Comparison of ENCODE assay signal across 9 cellular contexts in the genomic region with DNA sequence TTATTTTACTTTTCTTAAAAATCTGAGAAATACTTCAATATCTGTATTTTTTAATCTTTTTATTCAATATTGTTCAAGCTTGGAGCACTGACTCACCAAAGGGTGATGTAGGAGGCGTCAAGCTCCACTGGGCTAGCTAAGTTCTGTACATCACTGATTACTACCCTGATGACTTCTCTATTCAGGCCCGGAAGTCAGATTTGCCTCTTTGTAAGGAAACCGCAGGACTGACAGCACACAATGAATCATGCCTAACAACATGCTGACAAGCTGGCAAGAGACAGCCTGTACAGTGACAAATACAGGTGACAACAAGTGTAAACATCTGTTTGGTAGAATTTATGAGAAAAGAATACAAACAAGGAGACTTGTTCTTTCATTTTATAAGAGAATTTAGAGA.
DNase-seq lines count a peak whose midpoint lies in the region; ATAC-seq and TF ChIP-seq lines count a peak whose summit lies in the region.
"Had no signal": no experiment of that assay in that cellular context is flagged by ENCODE, and none has a peak within 500 bp of the region (broad histone marks: within the 10 kb centered on the region; RNA-seq: fewer than 3 reads in every experiment).

No MANE protein-coding gene starts in this region.

- H4K20me1 ChIP-seq in Karpas-422 (ENCODE audit: insufficient read depth, low read depth, low read length) = no peaks in the 10 kb centered on the region

- H3K27ac ChIP-seq in epithelial cell of prostate (no peak overlapping the region), Karpas-422 (ENCODE audit: low read length) (no peak overlapping the region)
- H3K27ac ChIP-seq: lower lobe of right lung had no signal

- no peaks in the 10 kb centered on the region for H3K4me1 Mint-ChIP-seq in stimulated activated naive CD8-positive, alpha-beta T cell treated with anti-CD3 and anti-CD28 coated beads, Interleukin-15, amount 100 ng/mL, for 72 hours

- H3K36me3 ChIP-seq in Karpas-422 (ENCODE audit: insufficient read depth, low read length) = no peaks in the 10 kb centered on the region
- H3K36me3 ChIP-seq: lower lobe of right lung had no signal

- H3K4me2 ChIP-seq in Karpas-422 (ENCODE audit: low read depth, low read length, poor library complexity, severe bottlenecking) = no peak overlapping the region

- no peak overlapping the region for H3K27ac Mint-ChIP-seq in stimulated activated naive CD8-positive, alpha-beta T cell treated with anti-CD3 and anti-CD28 coated beads, Interleukin-15, amount 100 ng/mL, for 72 hours

- TF ChIP-seq CTCF in GM12865 (IDR thresholded peaks at IDR 0.05; ENCODE audit: insufficient read depth, low read depth, low read length, missing control alignments) = no peak

- H3K9me2 ChIP-seq in Karpas-422 (replicated peaks; ENCODE audit: insufficient read depth, low read length) = peaks cover 3% of the 10 kb centered on the region

- no peak overlapping the region for H2AFZ ChIP-seq in Karpas-422 (ENCODE audit: low read length)

- no peaks in the 10 kb centered on the region for H3K4me1 ChIP-seq in Karpas-422 (ENCODE audit: low read length)
- H3K4me1 ChIP-seq: lower lobe of right lung had no signal

- H3K27me3 ChIP-seq in Karpas-422 (ENCODE audit: low read length) = no peaks in the 10 kb centered on the region

- H3K4me3 ChIP-seq in GM12865 (ENCODE audit: low read depth, low read length) (no peak overlapping the region), Karpas-422 (ENCODE audit: low read length) (no peak overlapping the region)
- H3K4me3 ChIP-seq: lower lobe of right lung had no signal

- H3K27me3 Mint-ChIP-seq in stimulated activated naive CD8-positive, alpha-beta T cell treated with anti-CD3 and anti-CD28 coated beads, Interleukin-15, amount 100 ng/mL, for 72 hours = no peaks in the 10 kb centered on the region

- ATAC-seq in GM21528 (IDR thresholded peaks at IDR 0.05; ENCODE audit: low FRiP score, unreplicated experiment) = peak; percentile 98
- ATAC-seq in stimulated activated naive CD8-positive, alpha-beta T cell treated with anti-CD3 and anti-CD28 coated beads, Interleukin-15, amount 100 ng/mL, for 72 hours = peak; percentile 69

- H3K9me3 ChIP-seq in Karpas-422 (ENCODE audit: low read length) = peaks cover 11% of the 10 kb centered on the region
- H3K9me3 ChIP-seq: lower lobe of right lung had no signal

- peak; percentile 80 for DNase-seq in GM12865 (ENCODE audit: low read depth)
- DNase-seq in HPDE6-E6E7 (ENCODE audit: extremely low spot score) = peak; percentile 76
- peak; percentile 11 to 36 for DNase-seq in SHP77 (lab: John Stamatoyannopoulos, UW)
- peak; percentile 94 for DNase-seq in epithelial cell of prostate (ENCODE audit: low read depth, low spot score)
- DNase-seq in stimulated activated naive CD8-positive, alpha-beta T cell treated with anti-CD3 and anti-CD28 coated beads, Interleukin-15, amount 100 ng/mL, for 72 hours = peak; percentile 1 to 9
- DNase-seq in Karpas-422 = no peak
- no peak for DNase-seq in cerebellar nuclear complex (lab: John Stamatoyannopoulos, UW)
- DNase-seq: lower lobe of right lung had no signal

- H3K9ac ChIP-seq in Karpas-422 (ENCODE audit: low read length) = no peak overlapping the region

- H3K9me3 Mint-ChIP-seq in stimulated activated naive CD8-positive, alpha-beta T cell treated with anti-CD3 and anti-CD28 coated beads, Interleukin-15, amount 100 ng/mL, for 72 hours = peaks cover 0 to 5% of the 10 kb centered on the region in 2 donors

- no peak overlapping the region for H3K4me3 Mint-ChIP-seq in stimulated activated naive CD8-positive, alpha-beta T cell treated with anti-CD3 and anti-CD28 coated beads, Interleukin-15, amount 100 ng/mL, for 72 hours

- H3K79me2 ChIP-seq in Karpas-422 (ENCODE audit: low read length) = no peaks in the 10 kb centered on the region

Comparison
In these comparisons a context has a peak if more than half of its experiments do, and no peak if none do; other contexts are left out.
1. DNase-seq: peak in GM12865 (single experiment), HPDE6-E6E7 (single experiment), SHP77 (2 of 2), epithelial cell of prostate (single experiment) and stimulated activated naive CD8-positive, alpha-beta T cell treated with anti-CD3 and anti-CD28 coated beads, Interleukin-15, amount 100 ng/mL, for 72 hours (2 of 2); none in Karpas-422 (single experiment) and cerebellar nuclear complex (0 of 2).